ENCODE assay signal across 9 cellular contexts in the genomic region with DNA sequence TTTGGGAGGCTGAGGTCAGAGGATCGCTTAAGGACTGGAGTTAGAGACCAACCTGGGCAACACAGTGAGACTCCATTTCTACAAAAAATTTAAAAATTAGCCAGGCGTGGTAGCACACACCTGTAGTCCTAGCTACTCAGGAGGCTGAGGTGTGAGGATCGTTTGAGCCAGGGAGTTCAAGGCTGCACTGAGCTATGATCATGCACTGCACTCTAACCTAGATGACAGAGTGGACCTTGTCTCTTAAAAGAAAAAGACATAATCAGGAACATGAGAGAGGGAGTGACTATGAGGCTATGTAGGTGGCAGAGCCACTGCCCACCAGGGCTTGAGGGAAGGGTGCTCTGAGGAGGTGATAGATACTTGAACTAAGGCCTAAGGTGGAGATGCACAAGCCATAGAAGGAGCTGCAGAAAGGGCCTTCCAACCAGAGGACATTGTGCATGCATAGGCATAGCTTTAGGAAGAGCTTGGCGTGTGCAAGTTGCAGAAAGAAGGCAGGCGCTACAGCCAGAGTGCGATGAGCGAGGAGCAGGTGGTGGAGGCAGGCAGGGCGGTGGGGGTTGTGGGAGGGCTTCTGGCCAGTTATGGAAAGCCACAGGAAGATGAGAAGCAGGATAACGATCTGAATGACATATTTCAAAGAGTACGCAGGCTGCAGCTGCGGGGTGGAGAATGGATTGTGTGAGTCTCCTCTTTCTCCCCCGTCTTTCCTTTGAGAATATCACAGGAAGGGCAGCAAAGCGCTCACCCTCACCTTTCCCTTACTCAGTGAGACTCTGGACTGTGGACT. TPM values are rescaled to one million over a fixed set of nuclear protein-coding genes. Genes with fewer than 3 reads are reported as not detected.
DNase-seq lines count a peak whose midpoint lies in the region; ATAC-seq, FAIRE-seq and TF ChIP-seq lines count a peak whose summit lies in the region.
"Had no signal": no experiment of that assay in that cellular context is flagged by ENCODE, and none has a peak within 500 bp of the region (broad histone marks: within the 10 kb centered on the region; RNA-seq: fewer than 3 reads in every experiment).

No MANE protein-coding gene starts in this region.

- 75% methylated on average over 13 of the region's 13 CpGs for WGBS in A549 (ENCODE audit: missing lambda C conversion rate)

- no peak for TF ChIP-seq POLR2A in A549 (IDR thresholded peaks at IDR 0.05; ENCODE audit: low read length)

- H3K4me3 ChIP-seq in A549 (no peak overlapping the region), PC-3 (ENCODE audit: low read length) (peak overlapping the region; percentile 51), epithelial cell of esophagus (ENCODE audit: low read length) (no peak overlapping the region), A673 (ENCODE audit: low read depth, low read length, poor library complexity, severe bottlenecking) (no peak overlapping the region)
- H3K4me3 ChIP-seq: upper lobe of left lung had no signal

- H3K36me3 ChIP-seq in PC-3 (ENCODE audit: low read depth, low read length) (no peaks in the 10 kb centered on the region), A673 (ENCODE audit: insufficient read depth, low read length, poor library complexity, severe bottlenecking) (no peaks in the 10 kb centered on the region)
- H3K36me3 ChIP-seq: upper lobe of left lung had no signal

- no peak for ATAC-seq in A549
- peak; percentile 45 for ATAC-seq in PC-3
- no peak for ATAC-seq in GM18868 (IDR thresholded peaks at IDR 0.05; ENCODE audit: unreplicated experiment)

- FAIRE-seq in A549 (lab: Jason Lieb, UNC), result no peak

- peak overlapping the region; percentile 52 for H3K9ac ChIP-seq in PC-3 (ENCODE audit: low read length)

- no peak overlapping the region for H3K4me2 ChIP-seq in A549
- H3K4me2 ChIP-seq in PC-3 (ENCODE audit: low read length), result peak overlapping the region; percentile 95

- POLR2A ChIA-PET in A549 (lab: Yijun Ruan, JAX), result interaction anchor here (1.0 to 1.6 kb wide), 2 partner anchors 530 to 572 kb away, joined by 3 to 4 read pairs; no protein-coding TSS in a partner anchor
- POLR2A ChIA-PET in PC-3 (lab: Charles Lee; ENCODE audit: unreplicated experiment), result interaction anchor here (0.5 to 0.6 kb wide), 2 partner anchors 505 to 1169 kb away, joined by 3 to 5 read pairs; no protein-coding TSS in a partner anchor
- POLR2A ChIA-PET in A673 (lab: Charles Lee; ENCODE audit: low non-redundant PET), result no interaction called here

- TF ChIP-seq CTCF in A549 (IDR thresholded peaks at IDR 0.05) (no peak), PC-3 (conservative IDR thresholded peaks at IDR 0.05; ENCODE audit: low read depth, low read length) (no peak), epithelial cell of esophagus (IDR thresholded peaks at IDR 0.05; ENCODE audit: insufficient read depth, low read depth, low read length, missing control alignments) (no peak), A673 (conservative IDR thresholded peaks at IDR 0.05; ENCODE audit: low read depth, low read length) (no peak)

- no peak for TF ChIP-seq RAD21 in A549 (conservative IDR thresholded peaks at IDR 0.05 in 1 of 2, IDR thresholded peaks at IDR 0.05 in 1 of 2)

- H3K27ac ChIP-seq in A549, result peak overlapping the region; percentile 57 to 85; a peak in 5 of 6 replicates
- H3K27ac ChIP-seq in PC-3 (ENCODE audit: low read length), result peak overlapping the region; percentile 93
- no peak overlapping the region for H3K27ac ChIP-seq in A673 (ENCODE audit: low read depth, low read length, poor library complexity, severe bottlenecking)
- H3K27ac ChIP-seq: upper lobe of left lung had no signal

- peaks cover 7% of the 10 kb centered on the region for H3F3A ChIP-seq in PC-3 (ENCODE audit: low read length, unreplicated experiment)

- BruUV-seq in PC-3 (replicated peaks; lab: Mats Ljungman, UMichigan) (no TSS peak), A673 (replicated peaks; lab: Mats Ljungman, UMichigan) (no TSS peak)

- TF ChIP-seq EP300 in A549 (IDR thresholded peaks at IDR 0.05), result no peak

- peak overlapping the region; percentile 26 for H2AFZ ChIP-seq in PC-3 (ENCODE audit: low read length)

- H3K9me3 ChIP-seq in A549 (no peaks in the 10 kb centered on the region), PC-3 (ENCODE audit: low read length) (no peaks in the 10 kb centered on the region), A673 (ENCODE audit: low read depth, low read length, poor library complexity, severe bottlenecking) (no peaks in the 10 kb centered on the region)
- H3K9me3 ChIP-seq: upper lobe of left lung had no signal

- H3K27me3 ChIP-seq in PC-3 (ENCODE audit: low read length) (no peaks in the 10 kb centered on the region), A673 (replicated peaks; ENCODE audit: insufficient read depth, low read depth, low read length, poor library complexity) (no peaks in the 10 kb centered on the region)
- H3K27me3 ChIP-seq: upper lobe of left lung had no signal

- H3K4me1 ChIP-seq in A549 (peaks cover 28% of the 10 kb centered on the region; the same call in 2 of the 3 replicates), PC-3 (ENCODE audit: insufficient read depth, low read length) (peaks cover 57% of the 10 kb centered on the region), A673 (ENCODE audit: insufficient read depth, low read length, poor library complexity, severe bottlenecking) (no peaks in the 10 kb centered on the region)

- no peaks in the 10 kb centered on the region for H4K20me1 ChIP-seq in PC-3 (ENCODE audit: low read length)

- H3K79me2 ChIP-seq in PC-3 (ENCODE audit: low read length), result no peaks in the 10 kb centered on the region

- H3K9me2 ChIP-seq in PC-3 (replicated peaks; ENCODE audit: low read length), result no peaks in the 10 kb centered on the region

- DNase-seq in A549 (ENCODE audit: low read depth in 1 of 2, low spot score in 1 of 2), result no peak
- peak; percentile 47 for DNase-seq in GF-D8 (lab: John Stamatoyannopoulos, UW)
- peak; percentile 92 for DNase-seq in PC-3
- peak; percentile 42 for DNase-seq in epithelial cell of esophagus (ENCODE audit: low read depth)
- no peak for DNase-seq in NCI-H2196 treated with DMSO at 0.1 percent for 48 hours (lab: John Stamatoyannopoulos, UW; ENCODE audit: unreplicated experiment)
- DNase-seq in A673 (ENCODE audit: low spot score), result no peak
- no peak for DNase-seq in GM19238 (ENCODE audit: insufficient read length, low spot score)

- CTCF ChIA-PET in A549 (lab: Yijun Ruan, JAX), result interaction anchor here (1.0 to 9.9 kb wide), 13 partner anchors 9 to 680 kb away, joined by 3 to 334 read pairs (median 61); partner anchors contain the start of gene SOCS2
- CTCF ChIA-PET in PC-3 (lab: Charles Lee), result interaction anchor here (1.1 to 4.0 kb wide), 3 partner anchors 24 to 597 kb away, joined by 3 to 91 read pairs (median 11); no protein-coding TSS in a partner anchor
- CTCF ChIA-PET in A673 (lab: Charles Lee), result interaction anchor here (1.1 kb wide), 1 partner anchor 596 kb away, joined by 3 read pairs; no protein-coding TSS in a partner anchor

- intact Hi-C loops in PC-3 (cut with micrococcal nuclease), result no loop called here
- intact Hi-C loops in A673 (cut with micrococcal nuclease; ENCODE audit: unreplicated experiment), result no loop called here

TF ChIP-seq in A549, 52 proteins besides CTCF, POLR2A, EP300 and RAD21:
- TF ChIP-seq CBX2 (IDR thresholded peaks at IDR 0.05; ENCODE audit: borderline replicate concordance, low read depth) (no peak), EHF (CRISPR knock-in tag; IDR thresholded peaks at IDR 0.05) (no peak), NPAS2 (CRISPR knock-in tag; IDR thresholded peaks at IDR 0.05; ENCODE audit: borderline replicate concordance) (no peak), FOSB (CRISPR knock-in tag; IDR thresholded peaks at IDR 0.05) (no peak), HDAC2 (IDR thresholded peaks at IDR 0.05) (no peak), RARB (CRISPR knock-in tag; IDR thresholded peaks at IDR 0.05) (no peak)

RNA-seq across cellular contexts. Expression of gene PLXNC1, which starts 49.0 kb away (rescaled TPM):
- polyA plus RNA-seq in A549 (2011; rRNA removed), result 0.50 and 1.4 TPM in 2 replicates
- polyA plus RNA-seq in A549 (2012; cell fraction: cytosol; rRNA removed), result 0.01 and 0.05 TPM in 2 replicates
- 0.06 and 0.45 TPM in 2 replicates for polyA plus RNA-seq in A549 (2012; cell fraction: nucleus; rRNA removed)
- polyA plus RNA-seq in A549 (2017; fragmentation: RNase III; extraction: RNeasy Plus Mini Kit Qiagen cat#74134 plus additional on column Dnase treatment), result 0.12 to 0.18 TPM (median 0.13 TPM) in 3 replicates
- polyA minus RNA-seq in A549 (2011; rRNA and poly(A)+ RNA removed), result 1.1 and 1.2 TPM in 2 replicates
- 0.15 TPM in 1 of 2 replicates, not detected in the other for total RNA-seq in PC-3 (2014; rRNA removed)
- 0.30 and 0.76 TPM in 2 replicates for total RNA-seq in A673 (2021)

Comparison
In these comparisons a context has a peak if more than half of its experiments do, and no peak if none do; other contexts are left out.
1. DNase-seq: peak in GF-D8 (single experiment), PC-3 (single experiment) and epithelial cell of esophagus (single experiment); none in A549 (0 of 2), NCI-H2196 treated with DMSO at 0.1 percent for 48 hours (single experiment), A673 (single experiment) and GM19238 (single experiment).